Comparison of ENCODE assay signal across 8 cellular contexts in the genomic region with DNA sequence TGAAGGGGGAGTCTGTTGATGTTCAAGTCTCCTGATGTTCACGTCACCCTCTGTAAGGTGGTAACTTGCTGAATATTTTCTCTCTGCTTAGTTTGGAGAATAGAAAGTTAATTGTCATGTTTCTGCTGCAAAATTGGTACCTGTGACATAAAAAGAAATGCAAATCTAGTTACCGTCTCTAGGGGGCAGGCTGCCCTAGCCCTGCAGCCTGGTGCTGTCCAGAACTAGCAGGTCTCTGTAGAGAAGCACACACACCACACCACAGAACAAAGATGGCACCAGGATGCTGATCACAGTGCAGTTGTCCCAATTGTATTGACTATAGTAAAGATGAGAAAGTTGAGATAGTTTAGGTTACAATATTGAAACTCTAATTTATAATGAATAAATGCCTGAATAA. TPM values are rescaled to one million over a fixed set of nuclear protein-coding genes. Genes with fewer than 3 reads are reported as not detected.
A peak's percentile ranks its signal among the peaks of the same experiment; 100 is the strongest.
DNase-seq lines count a peak whose midpoint lies in the region; ATAC-seq and TF ChIP-seq lines count a peak whose summit lies in the region.

No MANE protein-coding gene starts in this region.

- peak; percentile 72 for ATAC-seq in HG02798 (IDR thresholded peaks at IDR 0.05; ENCODE audit: poor library complexity, unreplicated experiment)
- peak; percentile 46 to 69 (median 62) for ATAC-seq in natural killer cell
- no peak for ATAC-seq in GM19467 (IDR thresholded peaks at IDR 0.05; ENCODE audit: unreplicated experiment)

- H3K4me3 ChIP-seq in breast epithelium: no peak overlapping the region

- DNase-seq in GM03348 (ENCODE audit: low spot score): peak; percentile 11
- peak; percentile 23 to 71 for DNase-seq in NCI-H526 (lab: John Stamatoyannopoulos, UW)
- no peak for DNase-seq in breast epithelium (ENCODE audit: low spot score in 2 of 2)
- DNase-seq in natural killer cell: no peak
- DNase-seq in activated gamma-delta T cell treated with Interleukin-2 at 50 U/mL for 16 hours: no peak

- H3K27ac ChIP-seq in 22Rv1 (no peak overlapping the region), breast epithelium (no peak overlapping the region)

- intact Hi-C loops in breast epithelium (cut with DNase I; ENCODE audit: low total_unique reads): no loop called here
- intact Hi-C loops in natural killer cell (cut with micrococcal nuclease): loop anchor here (1.0 to 2.0 kb wide), 3 partner anchors 47 to 96 kb away; a partner anchor contains a TSS

- H3K9me3 Mint-ChIP-seq in natural killer cell: no peaks in the 10 kb centered on the region

- peaks cover 53 to 54% of the 10 kb centered on the region in 2 donors for H3K4me1 Mint-ChIP-seq in natural killer cell

- TF ChIP-seq POLR2A in breast epithelium (IDR thresholded peaks at IDR 0.05): no peak

- H3K36me3 Mint-ChIP-seq in natural killer cell: no peaks in the 10 kb centered on the region

- no peaks in the 10 kb centered on the region for H3K4me1 ChIP-seq in breast epithelium

- H3K27me3 Mint-ChIP-seq in natural killer cell (ENCODE audit: low read depth in 2 of 2): no peaks in the 10 kb centered on the region

- H3K27me3 ChIP-seq in breast epithelium: no peaks in the 10 kb centered on the region

- H3K36me3 ChIP-seq in breast epithelium: no peaks in the 10 kb centered on the region

- H3K9me3 ChIP-seq in breast epithelium: no peaks in the 10 kb centered on the region

- no peak overlapping the region for H3K4me3 Mint-ChIP-seq in natural killer cell

- TF ChIP-seq CTCF in 22Rv1 (IDR thresholded peaks at IDR 0.05): peak; percentile 88
- peak in 2 of 3 donors; percentile 26 to 42 for TF ChIP-seq CTCF in breast epithelium (IDR thresholded peaks at IDR 0.05)
- peak; percentile 69 for TF ChIP-seq CTCF in natural killer cell (IDR thresholded peaks at IDR 0.05)

- H3K27ac Mint-ChIP-seq in natural killer cell: no peak overlapping the region

RNA-seq across cellular contexts. Expression of a gene that starts 47.0 kb away (rescaled TPM):
- not detected for total RNA-seq in breast epithelium
- under 1 TPM in 2 of 3 donors, not detected in 1; 0.19 to 0.38 TPM for total RNA-seq in natural killer cell

Comparison
In these comparisons a context has a peak if more than half of its experiments do, and no peak if none do; other contexts are left out.
1. CTCF ChIP-seq: peak in every context shown above with its lines; median percentile 88 in 22Rv1; 69 in natural killer cell; 34 in breast epithelium.
2. DNase-seq: peak in GM03348 (single experiment) and NCI-H526 (2 of 2); none in breast epithelium (0 of 2), natural killer cell (single experiment) and activated gamma-delta T cell treated with Interleukin-2 at 50 U/mL for 16 hours (single experiment).